22 cellular contexts compared by ENCODE assay signal in genomic region chr17:15742921-15743320, GRCh38. TPM values are rescaled to one million over a fixed set of nuclear protein-coding genes. Genes with fewer than 3 reads are reported as not detected.
DNase-seq lines count a peak whose midpoint lies in the region; ATAC-seq, FAIRE-seq and TF ChIP-seq lines count a peak whose summit lies in the region.
"Had no signal": no experiment of that assay in that cellular context is flagged by ENCODE, and none has a peak within 500 bp of the region (broad histone marks: within the 10 kb centered on the region; RNA-seq: fewer than 3 reads in every experiment).

No MANE protein-coding gene starts in this region.

- H3K4me1 ChIP-seq in H1 (replicated peaks in 1 of 4; ENCODE audit: control insufficient read depth in 3 of 4, insufficient read depth in 4 of 4, low read length in 3 of 4) (no peaks in the 10 kb centered on the region), lung (ENCODE audit: control insufficient read depth in 2 of 2, insufficient read depth in 2 of 2, low read length in 2 of 2) (peaks cover 0 to 6% of the 10 kb centered on the region in 2 donors)
- H3K4me1 ChIP-seq: Caco-2 had no signal

- FAIRE-seq in H1 (lab: Jason Lieb, UNC) = no peak
- FAIRE-seq: A204.1, G401.6, GM12892, GM19239 had no signal

- H3K23ac ChIP-seq in H1 (ENCODE audit: insufficient read length) = no peak overlapping the region

- H3K4me1 Mint-ChIP-seq in activated CD4-positive, alpha-beta T cell treated with anti-CD3 and anti-CD28 coated beads, Interleukin-2, amount 10 ng/mL, durations not matched to agents 24 days and 14 days = no peaks in the 10 kb centered on the region
- H3K4me1 Mint-ChIP-seq: CD4-positive, CD25-positive, alpha-beta regulatory T cell had no signal

- TF ChIP-seq RAD21 in H1 (IDR thresholded peaks at IDR 0.05 in 1 of 2, conservative IDR thresholded peaks at IDR 0.05 in 1 of 2; ENCODE audit: low read depth in 2 of 2, low read length in 2 of 2) = no peak

- no peak for TF ChIP-seq EP300 in H1 (IDR thresholded peaks at IDR 0.05; ENCODE audit: borderline replicate concordance in 1 of 2, low read depth in 2 of 2, low read length in 2 of 2)

- TF ChIP-seq CTCF in H1 (IDR thresholded peaks at IDR 0.05; ENCODE audit: control extremely low read depth in 1 of 3, insufficient read depth in 1 of 3, low read depth in 1 of 3, low read length in 3 of 3) = no peak
- TF ChIP-seq CTCF in lung (IDR thresholded peaks at IDR 0.05; ENCODE audit: control extremely low read depth, extremely low read depth) = no peak

- H3K27ac Mint-ChIP-seq in activated CD4-positive, alpha-beta T cell treated with anti-CD3 and anti-CD28 coated beads, Interleukin-2, amount 10 ng/mL, durations not matched to agents 24 days and 14 days = no peak overlapping the region
- H3K27ac Mint-ChIP-seq: B cell; CD4-positive, CD25-positive, alpha-beta regulatory T cell; CD8-positive, alpha-beta T cell had no signal

- no peak overlapping the region for H3K9ac ChIP-seq in H1 (replicated peaks in 1 of 4; ENCODE audit: extremely low read depth in 1 of 4, low read depth in 3 of 4, low read length in 3 of 4)
- H3K9ac ChIP-seq: BLaER1 had no signal

- no peak overlapping the region for H3K4me3 ChIP-seq in H1 (ENCODE audit: extremely low read depth in 1 of 4, insufficient read depth in 2 of 4, low read depth in 3 of 4, low read length in 4 of 4)
- H3K4me3 ChIP-seq in lung = peak overlapping the region; percentile 30
- H3K4me3 ChIP-seq: BLaER1 had no signal

- intact Hi-C loops in activated CD4-positive, alpha-beta T cell treated with anti-CD3 and anti-CD28 coated beads, Interleukin-2, amount 10 ng/mL, durations not matched to agents 24 days and 14 days (cut with micrococcal nuclease) = no loop called here

- no peak overlapping the region for H2BK20ac ChIP-seq in H1 (ENCODE audit: low read length)

- H3K4me2 ChIP-seq in H1 (ENCODE audit: insufficient read depth in 1 of 2, low read depth in 2 of 2, low read length in 2 of 2) = no peak overlapping the region
- H3K4me2 ChIP-seq: BLaER1 had no signal

- no peak overlapping the region for H2BK15ac ChIP-seq in H1 (ENCODE audit: low read length)

- H2BK5ac ChIP-seq in H1 (ENCODE audit: low read depth, low read length) = no peak overlapping the region

- 98% methylated on average over 7 of the region's 7 CpGs; no CpG with 5 or more reads in 1 of the 2 experiments for WGBS in H1 (ENCODE audit: extremely low coverage in 1 of 2, insufficient coverage in 1 of 2, insufficient read length in 1 of 2, insufficient replicate concordance in 2 of 2, low coverage in 1 of 2, low lambda C conversion rate in 2 of 2, missing lambda C conversion rate in 1 of 2), 2 experiments
- 95 to 98% methylated on average over 7 of the region's 7 CpGs for WGBS in lung, 2 donors

- H3K27me3 ChIP-seq in H1 (replicated peaks in 1 of 4; ENCODE audit: control insufficient read depth in 3 of 4, extremely low read depth in 1 of 4, insufficient read depth in 3 of 4, low read length in 3 of 4) = no peaks in the 10 kb centered on the region
- H3K27me3 ChIP-seq in lung (ENCODE audit: control insufficient read depth, insufficient read depth) = no peaks in the 10 kb centered on the region
- H3K27me3 ChIP-seq: BLaER1 had no signal

- H3K79me2 ChIP-seq in H1 (ENCODE audit: control insufficient read depth in 1 of 2, insufficient read depth in 2 of 2, low read length in 2 of 2) = no peaks in the 10 kb centered on the region

- no peak overlapping the region for H2BK12ac ChIP-seq in H1 (ENCODE audit: low read depth, low read length)

- peaks cover 18% of the 10 kb centered on the region for H3K27me3 Mint-ChIP-seq in activated CD4-positive, alpha-beta T cell treated with anti-CD3 and anti-CD28 coated beads, Interleukin-2, amount 10 ng/mL, durations not matched to agents 24 days and 14 days

- no peak overlapping the region for H2BK120ac ChIP-seq in H1 (replicated peaks; ENCODE audit: low read depth, low read length)

- no peak overlapping the region for H2AK5ac ChIP-seq in H1 (ENCODE audit: low read depth, low read length)

- H3K9me3 ChIP-seq in H1 (ENCODE audit: insufficient read depth in 2 of 2, low read depth in 1 of 2, low read length in 1 of 2) (peaks cover 0 to 4% of the 10 kb centered on the region in 2 experiments; a peak in 1 of 4 replicates), lung (ENCODE audit: control insufficient read depth in 2 of 2, insufficient read depth in 1 of 2, low read length in 1 of 2) (peaks cover 0 to 3% of the 10 kb centered on the region in 2 donors)
- H3K9me3 ChIP-seq: Caco-2 had no signal

- peak overlapping the region; percentile 51; the same call in 1 of the 2 replicates for H4K8ac ChIP-seq in H1 (ENCODE audit: extremely low read depth, insufficient read depth, low read length)

- no peak overlapping the region for H4K91ac ChIP-seq in H1 (replicated peaks; ENCODE audit: insufficient read length, low read length)

- CTCF ChIA-PET in H1 (lab: Charles Lee; ENCODE audit: partially characterized antibody) = interaction anchor here (0.6 kb wide), 1 partner anchor 207 kb away, joined by 3 read pairs; no protein-coding TSS in a partner anchor

- H2AFZ ChIP-seq in H1 (ENCODE audit: low read length) = no peak overlapping the region

- no peak overlapping the region for H3K18ac ChIP-seq in H1 (ENCODE audit: extremely low read depth, low read length)

- H4K20me1 ChIP-seq in H1 (replicated peaks in 1 of 2; ENCODE audit: control insufficient read depth in 1 of 2, insufficient read depth in 2 of 2, low read length in 2 of 2) = no peaks in the 10 kb centered on the region
- H4K20me1 ChIP-seq: BLaER1 had no signal

- H3K23me2 ChIP-seq in H1 (ENCODE audit: low read depth, low read length) = no peaks in the 10 kb centered on the region

- no peaks in the 10 kb centered on the region for H3K36me3 ChIP-seq in H1 (ENCODE audit: control insufficient read depth in 2 of 4, insufficient read depth in 4 of 4, low read length in 3 of 4)
- H3K36me3 ChIP-seq in lung (ENCODE audit: control insufficient read depth in 2 of 2, insufficient read depth in 2 of 2, low read length in 2 of 2) = no peaks in the 10 kb centered on the region
- H3K36me3 ChIP-seq: BLaER1 had no signal

- peak; percentile 41 for DNase-seq in activated CD4-positive, alpha-beta T cell treated with anti-CD3 and anti-CD28 coated beads, Interleukin-2, amount 10 ng/mL, durations not matched to agents 24 days and 14 days
- DNase-seq in activated CD4-positive, alpha-beta T cell treated with anti-CD3 and anti-CD28 coated beads for 1 hour = no peak
- DNase-seq in H1 (ENCODE audit: low read depth in 1 of 2, low spot score in 2 of 2) = no peak
- no peak for DNase-seq in lung (ENCODE audit: low spot score)
- DNase-seq in NCI-H1417 treated with DMSO at 0.1 percent for 48 hours (lab: John Stamatoyannopoulos, UW) = no peak
- DNase-seq in kidney tubule cell (ENCODE audit: low spot score) = no peak
- no peak for DNase-seq in HCEC 1CT
- DNase-seq: Caco-2; CD4-positive, CD25-positive, alpha-beta regulatory T cell; CD8-positive, alpha-beta T cell; DMS153; DND-41; GOT3 had no signal

- H3K27ac ChIP-seq in H1 (ENCODE audit: low read depth, low read length) = no peak overlapping the region
- H3K27ac ChIP-seq in lung (ENCODE audit: low read depth in 1 of 2, low read length in 1 of 2) = no peak overlapping the region
- H3K27ac ChIP-seq: 22Rv1, BLaER1, C4-2B had no signal

- H3K79me1 ChIP-seq in H1 (ENCODE audit: low read depth, low read length) = no peaks in the 10 kb centered on the region

- TF ChIP-seq POLR2A in H1 (IDR thresholded peaks at IDR 0.05; ENCODE audit: control extremely low read depth in 1 of 2, low read depth in 2 of 2, low read length in 2 of 2) = no peak

- no peak for ATAC-seq in lung (ENCODE audit: insufficient read depth, low FRiP score)
- ATAC-seq: CD8-positive, alpha-beta T cell; HCT116 had no signal

- POLR2A ChIA-PET in H1 (lab: Charles Lee; ENCODE audit: partially characterized antibody) = no interaction called here

- no peak overlapping the region for H3K56ac ChIP-seq in H1 (replicated peaks; ENCODE audit: insufficient read length, low read depth, low read length)

- H3K36me3 Mint-ChIP-seq in activated CD4-positive, alpha-beta T cell treated with anti-CD3 and anti-CD28 coated beads, Interleukin-2, amount 10 ng/mL, durations not matched to agents 24 days and 14 days (ENCODE audit: low read depth) = no peaks in the 10 kb centered on the region
- H3K36me3 Mint-ChIP-seq: CD4-positive, CD25-positive, alpha-beta regulatory T cell; CD8-positive, alpha-beta T cell had no signal

- no peak overlapping the region for H3K14ac ChIP-seq in H1 (ENCODE audit: insufficient read length)

- H3K4me3 Mint-ChIP-seq in activated CD4-positive, alpha-beta T cell treated with anti-CD3 and anti-CD28 coated beads, Interleukin-2, amount 10 ng/mL, durations not matched to agents 24 days and 14 days = no peak overlapping the region
- H3K4me3 Mint-ChIP-seq: B cell; CD4-positive, CD25-positive, alpha-beta regulatory T cell; CD8-positive, alpha-beta T cell had no signal

- no peaks in the 10 kb centered on the region for H3K9me3 Mint-ChIP-seq in activated CD4-positive, alpha-beta T cell treated with anti-CD3 and anti-CD28 coated beads, Interleukin-2, amount 10 ng/mL, durations not matched to agents 24 days and 14 days
- H3K9me3 Mint-ChIP-seq: CD4-positive, CD25-positive, alpha-beta regulatory T cell; CD8-positive, alpha-beta T cell had no signal

- no peak overlapping the region for H4K5ac ChIP-seq in H1 (ENCODE audit: insufficient read length, low read depth, low read length)

- H3K4ac ChIP-seq in H1 (replicated peaks; ENCODE audit: insufficient read length, low read depth, low read length) = no peak overlapping the region

RNA-seq across cellular contexts. Expression of gene TBC1D26, which starts 10.8 kb away (rescaled TPM):
- not detected in 2 replicates for total RNA-seq in activated CD4-positive, alpha-beta T cell treated with anti-CD3 and anti-CD28 coated beads, Interleukin-2, amount 10 ng/mL, durations not matched to agents 24 days and 14 days
- total RNA-seq in H1 (2021; fragmentation: NEBNext Ultra II Directional; extraction: Animal tissue kit (Norgen Biotek cat#: 25700)) = 0.71 and 0.84 TPM in 2 replicates
- polyA plus RNA-seq in H1 (2011; rRNA removed) (1.4 and 2.1 TPM in 2 replicates), lung (under 1 TPM; 0.09 to 0.30 TPM)
- 1.9 TPM for polyA plus RNA-seq in H1 (2011; cell fraction: cytosol; rRNA removed)
- 17.4 TPM for polyA plus RNA-seq in H1 (2011; cell fraction: nucleus; rRNA removed)
- 1.1 to 2.2 TPM (median 1.6 TPM) in 4 replicates for polyA plus RNA-seq in H1 (2012, experiment 1 of 2)
- polyA plus RNA-seq in H1 (2012, experiment 2 of 2) = 0.09 TPM
- 0.69 TPM for polyA plus RNA-seq in H1 (2013, experiment 1 of 2)
- 0.40 TPM for polyA plus RNA-seq in H1 (2013, experiment 2 of 2)
- polyA minus RNA-seq in H1 (2011; rRNA and poly(A)+ RNA removed) = 0.46 and 1.9 TPM in 2 replicates
- polyA minus RNA-seq in H1 (2011; cell fraction: cytosol; rRNA and poly(A)+ RNA removed) = 0.88 TPM
- polyA minus RNA-seq in H1 (2011; cell fraction: nucleus; rRNA and poly(A)+ RNA removed) = 5.3 TPM
- under 1 TPM; 0.34 TPM for total RNA-seq in lung
- total RNA-seq: B cell, Caco-2 had no signal
- polyA plus RNA-seq: CD4-positive, CD25-positive, alpha-beta regulatory T cell had no signal

RNA-seq across cellular contexts. Expression of gene ZNF286A, which starts 43.4 kb away (rescaled TPM):
- 24.5 and 25.6 TPM in 2 replicates for total RNA-seq in activated CD4-positive, alpha-beta T cell treated with anti-CD3 and anti-CD28 coated beads, Interleukin-2, amount 10 ng/mL, durations not matched to agents 24 days and 14 days
- total RNA-seq in H1 (2021; fragmentation: NEBNext Ultra II Directional; extraction: Animal tissue kit (Norgen Biotek cat#: 25700)) = 100.0 and 100 TPM in 2 replicates
- polyA plus RNA-seq in H1 (2011; rRNA removed) (13.7 and 18.2 TPM in 2 replicates), lung (1 to 10 TPM; 3.8 TPM)
- 27.9 TPM for polyA plus RNA-seq in H1 (2011; cell fraction: cytosol; rRNA removed)
- polyA plus RNA-seq in H1 (2011; cell fraction: nucleus; rRNA removed) = 23.8 TPM
- polyA plus RNA-seq in H1 (2012, experiment 1 of 2) = 33.9 to 54.7 TPM (median 37.1 TPM) in 4 replicates
- polyA plus RNA-seq in H1 (2012, experiment 2 of 2) = 4.2 TPM
- polyA plus RNA-seq in H1 (2013, experiment 1 of 2) = 44.8 TPM
- 41.5 TPM for polyA plus RNA-seq in H1 (2013, experiment 2 of 2)
- 49.0 and 60.8 TPM in 2 replicates for polyA minus RNA-seq in H1 (2011; rRNA and poly(A)+ RNA removed)
- 22.2 TPM for polyA minus RNA-seq in H1 (2011; cell fraction: cytosol; rRNA and poly(A)+ RNA removed)
- 70.8 TPM for polyA minus RNA-seq in H1 (2011; cell fraction: nucleus; rRNA and poly(A)+ RNA removed)
- total RNA-seq in lung = 10 to 100 TPM; 10.9 to 25.8 TPM

RNA-seq across cellular contexts. Expression of gene TRIM16, which starts 58.8 kb away (rescaled TPM):
- 15.2 and 15.7 TPM in 2 replicates for total RNA-seq in activated CD4-positive, alpha-beta T cell treated with anti-CD3 and anti-CD28 coated beads, Interleukin-2, amount 10 ng/mL, durations not matched to agents 24 days and 14 days
- 25.1 and 29.1 TPM in 2 replicates for total RNA-seq in H1 (2021; fragmentation: NEBNext Ultra II Directional; extraction: Animal tissue kit (Norgen Biotek cat#: 25700))
- polyA plus RNA-seq in H1 (2011; rRNA removed) = 13.8 and 15.2 TPM in 2 replicates
- 19.6 TPM for polyA plus RNA-seq in H1 (2011; cell fraction: cytosol; rRNA removed)
- 16.6 TPM for polyA plus RNA-seq in H1 (2011; cell fraction: nucleus; rRNA removed)
- polyA plus RNA-seq in H1 (2012, experiment 1 of 2) = 27.6 to 32.3 TPM (median 30.0 TPM) in 4 replicates
- 22.4 TPM for polyA plus RNA-seq in H1 (2012, experiment 2 of 2)
- polyA plus RNA-seq in H1 (2013, experiment 1 of 2) = 12.4 TPM
- 13.6 TPM for polyA plus RNA-seq in H1 (2013, experiment 2 of 2)
- 32.4 and 37.1 TPM in 2 replicates for polyA minus RNA-seq in H1 (2011; rRNA and poly(A)+ RNA removed)
- 37.2 TPM for polyA minus RNA-seq in H1 (2011; cell fraction: cytosol; rRNA and poly(A)+ RNA removed)
- polyA minus RNA-seq in H1 (2011; cell fraction: nucleus; rRNA and poly(A)+ RNA removed) = 37.4 TPM
- total RNA-seq in lung = 10 to 100 TPM; 24.2 to 32.1 TPM
- polyA plus RNA-seq in lung = 10 to 100 TPM; 10.2 to 17.8 TPM
